In the genomic region with DNA sequence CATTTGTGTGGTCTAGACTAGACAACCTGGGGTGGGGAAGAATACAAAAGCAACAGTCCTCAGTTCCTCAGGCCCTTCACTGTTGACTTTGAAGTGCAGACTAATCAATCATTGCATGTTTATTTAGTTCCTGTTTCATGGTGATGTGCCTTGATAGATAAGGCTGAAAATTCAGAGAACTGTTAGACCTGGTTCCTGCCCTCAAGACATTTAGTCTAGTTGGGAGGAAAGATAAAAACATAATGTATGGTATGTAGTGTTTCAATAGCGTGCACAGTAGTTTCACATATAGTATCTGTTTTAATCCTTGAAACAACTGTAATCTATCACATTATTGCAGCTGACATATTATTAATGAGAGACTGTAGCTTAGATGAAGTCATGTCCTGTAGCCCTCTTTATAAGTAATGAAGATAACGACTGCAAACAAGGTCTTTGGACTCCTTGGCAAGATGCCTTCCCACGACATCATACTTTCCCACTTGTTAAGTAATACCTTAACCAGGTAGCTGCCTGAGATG, we compare ENCODE assay signal across 1 cellular context.
TF ChIP-seq lines count a peak whose summit lies in the region.

No MANE protein-coding gene starts in this region.

TF ChIP-seq in K562, 482 proteins besides CTCF, POLR2A, EP300 and RAD21 (continued from another document and continues in another):
- TF ChIP-seq, protein P1, sequence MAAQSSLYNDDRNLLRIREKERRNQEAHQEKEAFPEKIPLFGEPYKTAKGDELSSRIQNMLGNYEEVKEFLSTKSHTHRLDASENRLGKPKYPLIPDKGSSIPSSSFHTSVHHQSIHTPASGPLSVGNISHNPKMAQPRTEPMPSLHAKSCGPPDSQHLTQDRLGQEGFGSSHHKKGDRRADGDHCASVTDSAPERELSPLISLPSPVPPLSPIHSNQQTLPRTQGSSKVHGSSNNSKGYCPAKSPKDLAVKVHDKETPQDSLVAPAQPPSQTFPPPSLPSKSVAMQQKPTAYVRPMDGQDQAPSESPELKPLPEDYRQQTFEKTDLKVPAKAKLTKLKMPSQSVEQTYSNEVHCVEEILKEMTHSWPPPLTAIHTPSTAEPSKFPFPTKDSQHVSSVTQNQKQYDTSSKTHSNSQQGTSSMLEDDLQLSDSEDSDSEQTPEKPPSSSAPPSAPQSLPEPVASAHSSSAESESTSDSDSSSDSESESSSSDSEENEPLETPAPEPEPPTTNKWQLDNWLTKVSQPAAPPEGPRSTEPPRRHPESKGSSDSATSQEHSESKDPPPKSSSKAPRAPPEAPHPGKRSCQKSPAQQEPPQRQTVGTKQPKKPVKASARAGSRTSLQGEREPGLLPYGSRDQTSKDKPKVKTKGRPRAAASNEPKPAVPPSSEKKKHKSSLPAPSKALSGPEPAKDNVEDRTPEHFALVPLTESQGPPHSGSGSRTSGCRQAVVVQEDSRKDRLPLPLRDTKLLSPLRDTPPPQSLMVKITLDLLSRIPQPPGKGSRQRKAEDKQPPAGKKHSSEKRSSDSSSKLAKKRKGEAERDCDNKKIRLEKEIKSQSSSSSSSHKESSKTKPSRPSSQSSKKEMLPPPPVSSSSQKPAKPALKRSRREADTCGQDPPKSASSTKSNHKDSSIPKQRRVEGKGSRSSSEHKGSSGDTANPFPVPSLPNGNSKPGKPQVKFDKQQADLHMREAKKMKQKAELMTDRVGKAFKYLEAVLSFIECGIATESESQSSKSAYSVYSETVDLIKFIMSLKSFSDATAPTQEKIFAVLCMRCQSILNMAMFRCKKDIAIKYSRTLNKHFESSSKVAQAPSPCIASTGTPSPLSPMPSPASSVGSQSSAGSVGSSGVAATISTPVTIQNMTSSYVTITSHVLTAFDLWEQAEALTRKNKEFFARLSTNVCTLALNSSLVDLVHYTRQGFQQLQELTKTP (IDR thresholded peaks at IDR 0.05; ENCODE audit: low read depth in 1 of 2, partially characterized antibody in 2 of 2), result no peak
- TF ChIP-seq, protein P2, sequence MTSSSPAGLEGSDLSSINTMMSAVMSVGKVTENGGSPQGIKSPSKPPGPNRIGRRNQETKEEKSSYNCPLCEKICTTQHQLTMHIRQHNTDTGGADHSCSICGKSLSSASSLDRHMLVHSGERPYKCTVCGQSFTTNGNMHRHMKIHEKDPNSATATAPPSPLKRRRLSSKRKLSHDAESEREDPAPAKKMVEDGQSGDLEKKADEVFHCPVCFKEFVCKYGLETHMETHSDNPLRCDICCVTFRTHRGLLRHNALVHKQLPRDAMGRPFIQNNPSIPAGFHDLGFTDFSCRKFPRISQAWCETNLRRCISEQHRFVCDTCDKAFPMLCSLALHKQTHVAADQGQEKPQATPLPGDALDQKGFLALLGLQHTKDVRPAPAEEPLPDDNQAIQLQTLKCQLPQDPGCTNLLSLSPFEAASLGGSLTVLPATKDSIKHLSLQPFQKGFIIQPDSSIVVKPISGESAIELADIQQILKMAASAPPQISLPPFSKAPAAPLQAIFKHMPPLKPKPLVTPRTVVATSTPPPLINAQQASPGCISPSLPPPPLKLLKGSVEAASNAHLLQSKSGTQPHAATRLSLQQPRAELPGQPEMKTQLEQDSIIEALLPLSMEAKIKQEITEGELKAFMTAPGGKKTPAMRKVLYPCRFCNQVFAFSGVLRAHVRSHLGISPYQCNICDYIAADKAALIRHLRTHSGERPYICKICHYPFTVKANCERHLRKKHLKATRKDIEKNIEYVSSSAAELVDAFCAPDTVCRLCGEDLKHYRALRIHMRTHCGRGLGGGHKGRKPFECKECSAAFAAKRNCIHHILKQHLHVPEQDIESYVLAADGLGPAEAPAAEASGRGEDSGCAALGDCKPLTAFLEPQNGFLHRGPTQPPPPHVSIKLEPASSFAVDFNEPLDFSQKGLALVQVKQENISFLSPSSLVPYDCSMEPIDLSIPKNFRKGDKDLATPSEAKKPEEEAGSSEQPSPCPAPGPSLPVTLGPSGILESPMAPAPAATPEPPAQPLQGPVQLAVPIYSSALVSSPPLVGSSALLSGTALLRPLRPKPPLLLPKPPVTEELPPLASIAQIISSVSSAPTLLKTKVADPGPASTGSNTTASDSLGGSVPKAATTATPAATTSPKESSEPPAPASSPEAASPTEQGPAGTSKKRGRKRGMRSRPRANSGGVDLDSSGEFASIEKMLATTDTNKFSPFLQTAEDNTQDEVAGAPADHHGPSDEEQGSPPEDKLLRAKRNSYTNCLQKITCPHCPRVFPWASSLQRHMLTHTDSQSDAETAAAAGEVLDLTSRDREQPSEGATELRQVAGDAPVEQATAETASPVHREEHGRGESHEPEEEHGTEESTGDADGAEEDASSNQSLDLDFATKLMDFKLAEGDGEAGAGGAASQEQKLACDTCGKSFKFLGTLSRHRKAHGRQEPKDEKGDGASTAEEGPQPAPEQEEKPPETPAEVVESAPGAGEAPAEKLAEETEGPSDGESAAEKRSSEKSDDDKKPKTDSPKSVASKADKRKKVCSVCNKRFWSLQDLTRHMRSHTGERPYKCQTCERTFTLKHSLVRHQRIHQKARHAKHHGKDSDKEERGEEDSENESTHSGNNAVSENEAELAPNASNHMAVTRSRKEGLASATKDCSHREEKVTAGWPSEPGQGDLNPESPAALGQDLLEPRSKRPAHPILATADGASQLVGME (CRISPR knock-in tag; IDR thresholded peaks at IDR 0.05), result no peak
- no peak for TF ChIP-seq ERF (CRISPR knock-in tag; IDR thresholded peaks at IDR 0.05)
- TF ChIP-seq ETV6 (IDR thresholded peaks at IDR 0.05; ENCODE audit: borderline replicate concordance in 1 of 2, low read depth in 2 of 2, low read length in 1 of 2), result peak in 1 of 2 experiments; percentile 85; a peak in 2 of 4 replicates
- no peak for TF ChIP-seq ETV6 (CRISPR knock-in tag; IDR thresholded peaks at IDR 0.05; ENCODE audit: borderline replicate concordance)
- peak; percentile 83 for TF ChIP-seq ZEB2 (IDR thresholded peaks at IDR 0.05)
- no peak for TF ChIP-seq POLR3A (IDR thresholded peaks at IDR 0.05; ENCODE audit: borderline replicate concordance, extremely low read depth, insufficient read depth, insufficient read length)
- TF ChIP-seq CBX3 (IDR thresholded peaks at IDR 0.05; ENCODE audit: borderline replicate concordance in 1 of 2, low read length in 2 of 2), result peak in 1 of 2 experiments; percentile 76; a peak in 1 of 3 replicates
- no peak for TF ChIP-seq ZFP1 (CRISPR knock-in tag; IDR thresholded peaks at IDR 0.05)
- TF ChIP-seq JUNB (CRISPR knock-in tag; conservative IDR thresholded peaks at IDR 0.05), result no peak
- peak; percentile 65; the same call in 1 of the 2 replicates for TF ChIP-seq ADNP (tag; IDR thresholded peaks at IDR 0.05)
- no peak for TF ChIP-seq ZNF12 (CRISPR knock-in tag; IDR thresholded peaks at IDR 0.05)
- TF ChIP-seq, protein P3, sequence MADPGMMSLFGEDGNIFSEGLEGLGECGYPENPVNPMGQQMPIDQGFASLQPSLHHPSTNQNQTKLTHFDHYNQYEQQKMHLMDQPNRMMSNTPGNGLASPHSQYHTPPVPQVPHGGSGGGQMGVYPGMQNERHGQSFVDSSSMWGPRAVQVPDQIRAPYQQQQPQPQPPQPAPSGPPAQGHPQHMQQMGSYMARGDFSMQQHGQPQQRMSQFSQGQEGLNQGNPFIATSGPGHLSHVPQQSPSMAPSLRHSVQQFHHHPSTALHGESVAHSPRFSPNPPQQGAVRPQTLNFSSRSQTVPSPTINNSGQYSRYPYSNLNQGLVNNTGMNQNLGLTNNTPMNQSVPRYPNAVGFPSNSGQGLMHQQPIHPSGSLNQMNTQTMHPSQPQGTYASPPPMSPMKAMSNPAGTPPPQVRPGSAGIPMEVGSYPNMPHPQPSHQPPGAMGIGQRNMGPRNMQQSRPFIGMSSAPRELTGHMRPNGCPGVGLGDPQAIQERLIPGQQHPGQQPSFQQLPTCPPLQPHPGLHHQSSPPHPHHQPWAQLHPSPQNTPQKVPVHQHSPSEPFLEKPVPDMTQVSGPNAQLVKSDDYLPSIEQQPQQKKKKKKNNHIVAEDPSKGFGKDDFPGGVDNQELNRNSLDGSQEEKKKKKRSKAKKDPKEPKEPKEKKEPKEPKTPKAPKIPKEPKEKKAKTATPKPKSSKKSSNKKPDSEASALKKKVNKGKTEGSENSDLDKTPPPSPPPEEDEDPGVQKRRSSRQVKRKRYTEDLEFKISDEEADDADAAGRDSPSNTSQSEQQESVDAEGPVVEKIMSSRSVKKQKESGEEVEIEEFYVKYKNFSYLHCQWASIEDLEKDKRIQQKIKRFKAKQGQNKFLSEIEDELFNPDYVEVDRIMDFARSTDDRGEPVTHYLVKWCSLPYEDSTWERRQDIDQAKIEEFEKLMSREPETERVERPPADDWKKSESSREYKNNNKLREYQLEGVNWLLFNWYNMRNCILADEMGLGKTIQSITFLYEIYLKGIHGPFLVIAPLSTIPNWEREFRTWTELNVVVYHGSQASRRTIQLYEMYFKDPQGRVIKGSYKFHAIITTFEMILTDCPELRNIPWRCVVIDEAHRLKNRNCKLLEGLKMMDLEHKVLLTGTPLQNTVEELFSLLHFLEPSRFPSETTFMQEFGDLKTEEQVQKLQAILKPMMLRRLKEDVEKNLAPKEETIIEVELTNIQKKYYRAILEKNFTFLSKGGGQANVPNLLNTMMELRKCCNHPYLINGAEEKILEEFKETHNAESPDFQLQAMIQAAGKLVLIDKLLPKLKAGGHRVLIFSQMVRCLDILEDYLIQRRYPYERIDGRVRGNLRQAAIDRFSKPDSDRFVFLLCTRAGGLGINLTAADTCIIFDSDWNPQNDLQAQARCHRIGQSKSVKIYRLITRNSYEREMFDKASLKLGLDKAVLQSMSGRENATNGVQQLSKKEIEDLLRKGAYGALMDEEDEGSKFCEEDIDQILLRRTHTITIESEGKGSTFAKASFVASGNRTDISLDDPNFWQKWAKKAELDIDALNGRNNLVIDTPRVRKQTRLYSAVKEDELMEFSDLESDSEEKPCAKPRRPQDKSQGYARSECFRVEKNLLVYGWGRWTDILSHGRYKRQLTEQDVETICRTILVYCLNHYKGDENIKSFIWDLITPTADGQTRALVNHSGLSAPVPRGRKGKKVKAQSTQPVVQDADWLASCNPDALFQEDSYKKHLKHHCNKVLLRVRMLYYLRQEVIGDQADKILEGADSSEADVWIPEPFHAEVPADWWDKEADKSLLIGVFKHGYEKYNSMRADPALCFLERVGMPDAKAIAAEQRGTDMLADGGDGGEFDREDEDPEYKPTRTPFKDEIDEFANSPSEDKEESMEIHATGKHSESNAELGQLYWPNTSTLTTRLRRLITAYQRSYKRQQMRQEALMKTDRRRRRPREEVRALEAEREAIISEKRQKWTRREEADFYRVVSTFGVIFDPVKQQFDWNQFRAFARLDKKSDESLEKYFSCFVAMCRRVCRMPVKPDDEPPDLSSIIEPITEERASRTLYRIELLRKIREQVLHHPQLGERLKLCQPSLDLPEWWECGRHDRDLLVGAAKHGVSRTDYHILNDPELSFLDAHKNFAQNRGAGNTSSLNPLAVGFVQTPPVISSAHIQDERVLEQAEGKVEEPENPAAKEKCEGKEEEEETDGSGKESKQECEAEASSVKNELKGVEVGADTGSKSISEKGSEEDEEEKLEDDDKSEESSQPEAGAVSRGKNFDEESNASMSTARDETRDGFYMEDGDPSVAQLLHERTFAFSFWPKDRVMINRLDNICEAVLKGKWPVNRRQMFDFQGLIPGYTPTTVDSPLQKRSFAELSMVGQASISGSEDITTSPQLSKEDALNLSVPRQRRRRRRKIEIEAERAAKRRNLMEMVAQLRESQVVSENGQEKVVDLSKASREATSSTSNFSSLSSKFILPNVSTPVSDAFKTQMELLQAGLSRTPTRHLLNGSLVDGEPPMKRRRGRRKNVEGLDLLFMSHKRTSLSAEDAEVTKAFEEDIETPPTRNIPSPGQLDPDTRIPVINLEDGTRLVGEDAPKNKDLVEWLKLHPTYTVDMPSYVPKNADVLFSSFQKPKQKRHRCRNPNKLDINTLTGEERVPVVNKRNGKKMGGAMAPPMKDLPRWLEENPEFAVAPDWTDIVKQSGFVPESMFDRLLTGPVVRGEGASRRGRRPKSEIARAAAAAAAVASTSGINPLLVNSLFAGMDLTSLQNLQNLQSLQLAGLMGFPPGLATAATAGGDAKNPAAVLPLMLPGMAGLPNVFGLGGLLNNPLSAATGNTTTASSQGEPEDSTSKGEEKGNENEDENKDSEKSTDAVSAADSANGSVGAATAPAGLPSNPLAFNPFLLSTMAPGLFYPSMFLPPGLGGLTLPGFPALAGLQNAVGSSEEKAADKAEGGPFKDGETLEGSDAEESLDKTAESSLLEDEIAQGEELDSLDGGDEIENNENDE (IDR thresholded peaks at IDR 0.05; ENCODE audit: low read depth, low read length), result no peak
- peak; percentile 100 for TF ChIP-seq SMAD4 (CRISPR knock-in tag; conservative IDR thresholded peaks at IDR 0.05)
- no peak for TF ChIP-seq ZNF699 (CRISPR knock-in tag; IDR thresholded peaks at IDR 0.05; ENCODE audit: insufficient replicate concordance)
- TF ChIP-seq, protein P4, sequence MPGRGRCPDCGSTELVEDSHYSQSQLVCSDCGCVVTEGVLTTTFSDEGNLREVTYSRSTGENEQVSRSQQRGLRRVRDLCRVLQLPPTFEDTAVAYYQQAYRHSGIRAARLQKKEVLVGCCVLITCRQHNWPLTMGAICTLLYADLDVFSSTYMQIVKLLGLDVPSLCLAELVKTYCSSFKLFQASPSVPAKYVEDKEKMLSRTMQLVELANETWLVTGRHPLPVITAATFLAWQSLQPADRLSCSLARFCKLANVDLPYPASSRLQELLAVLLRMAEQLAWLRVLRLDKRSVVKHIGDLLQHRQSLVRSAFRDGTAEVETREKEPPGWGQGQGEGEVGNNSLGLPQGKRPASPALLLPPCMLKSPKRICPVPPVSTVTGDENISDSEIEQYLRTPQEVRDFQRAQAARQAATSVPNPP (IDR thresholded peaks at IDR 0.05; ENCODE audit: borderline replicate concordance, insufficient read depth, insufficient read length), result no peak
- TF ChIP-seq TAF15 (IDR thresholded peaks at IDR 0.05; ENCODE audit: low read depth, low read length), result no peak
- no peak for TF ChIP-seq BDP1 (IDR thresholded peaks at IDR 0.05; ENCODE audit: insufficient read depth, insufficient read length)
- TF ChIP-seq SMARCB1 (IDR thresholded peaks at IDR 0.05; ENCODE audit: insufficient read length, low read depth), result no peak
- TF ChIP-seq NR3C1 (CRISPR knock-in tag; IDR thresholded peaks at IDR 0.05), result no peak
- TF ChIP-seq NFIC (IDR thresholded peaks at IDR 0.05), result peak; percentile 84
- TF ChIP-seq GATAD2A (IDR thresholded peaks at IDR 0.05), result no peak
- TF ChIP-seq, protein P5, sequence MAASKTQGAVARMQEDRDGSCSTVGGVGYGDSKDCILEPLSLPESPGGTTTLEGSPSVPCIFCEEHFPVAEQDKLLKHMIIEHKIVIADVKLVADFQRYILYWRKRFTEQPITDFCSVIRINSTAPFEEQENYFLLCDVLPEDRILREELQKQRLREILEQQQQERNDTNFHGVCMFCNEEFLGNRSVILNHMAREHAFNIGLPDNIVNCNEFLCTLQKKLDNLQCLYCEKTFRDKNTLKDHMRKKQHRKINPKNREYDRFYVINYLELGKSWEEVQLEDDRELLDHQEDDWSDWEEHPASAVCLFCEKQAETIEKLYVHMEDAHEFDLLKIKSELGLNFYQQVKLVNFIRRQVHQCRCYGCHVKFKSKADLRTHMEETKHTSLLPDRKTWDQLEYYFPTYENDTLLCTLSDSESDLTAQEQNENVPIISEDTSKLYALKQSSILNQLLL (CRISPR knock-in tag; IDR thresholded peaks at IDR 0.05; ENCODE audit: borderline replicate concordance), result no peak
- no peak for TF ChIP-seq ZNF324 (CRISPR knock-in tag; IDR thresholded peaks at IDR 0.05)
- TF ChIP-seq TCF7 (IDR thresholded peaks at IDR 0.05; ENCODE audit: borderline replicate concordance), result peak; percentile 97
- TF ChIP-seq NONO (IDR thresholded peaks at IDR 0.05; ENCODE audit: low read depth in 2 of 2, low read length in 1 of 2), result no peak
- no peak for TF ChIP-seq ZKSCAN3 (CRISPR knock-in tag; IDR thresholded peaks at IDR 0.05)
- TF ChIP-seq E2F3 (CRISPR knock-in tag; IDR thresholded peaks at IDR 0.05), result no peak
- no peak for TF ChIP-seq GATAD2B (IDR thresholded peaks at IDR 0.05; ENCODE audit: borderline replicate concordance)
- TF ChIP-seq ARNT (IDR thresholded peaks at IDR 0.05), result peak; percentile 78 to 83; a peak in 2 of 4 replicates
- peak; percentile 93 for TF ChIP-seq ETV1 (tag; conservative IDR thresholded peaks at IDR 0.05; ENCODE audit: low read depth)
